17 cellular contexts compared by ENCODE assay signal in genomic region chr21:34935868-34936267, GRCh38.
DNase-seq lines count a peak whose midpoint lies in the region; ATAC-seq and TF ChIP-seq lines count a peak whose summit lies in the region.
"Had no signal": no experiment of that assay in that cellular context is flagged by ENCODE, and none has a peak within 500 bp of the region (broad histone marks: within the 10 kb centered on the region; RNA-seq: fewer than 3 reads in every experiment).

No MANE protein-coding gene starts in this region.

- no peaks in the 10 kb centered on the region for H3K9me3 ChIP-seq in CD8-positive, alpha-beta T cell (ENCODE audit: low read length)
- H3K9me3 ChIP-seq: right atrium auricular region had no signal

- WGBS in mesendoderm (ENCODE audit: extremely low coverage, insufficient coverage, low lambda C conversion rate), result no CpG with 5 or more reads among the region's 5 CpGs

- H3K4ac ChIP-seq in mesendoderm (ENCODE audit: low read depth, low read length), result no peak overlapping the region

- H2BK5ac ChIP-seq in mesendoderm (ENCODE audit: low read length), result no peak overlapping the region

- H4K5ac ChIP-seq in mesendoderm (ENCODE audit: low read length), result no peak overlapping the region

- H2BK120ac ChIP-seq in mesendoderm (ENCODE audit: low read depth, low read length), result peak overlapping the region; percentile 14

- H3K27ac Mint-ChIP-seq in CD8-positive, alpha-beta T cell, result peak overlapping the region; percentile 99
- peak overlapping the region; percentile 89 for H3K27ac Mint-ChIP-seq in activated T-helper 17 cell treated with anti-CD3 and anti-CD28 coated beads, Interleukin-2, amount 50 U/mL, for 72 hours
- H3K27ac Mint-ChIP-seq: nephron progenitor cell had no signal

- no peak overlapping the region for H3K9ac ChIP-seq in mesendoderm (ENCODE audit: low read length)

- intact Hi-C loops in CD8-positive, alpha-beta T cell (cut with DNase I, micrococcal nuclease), result loop anchor here (1.0 to 5.0 kb wide), 11 partner anchors 8 to 111 kb away; partner anchors contain the start of gene RUNX1 (in 1 of the 2)

- no peak overlapping the region for H3K27ac ChIP-seq in CD8-positive, alpha-beta T cell (ENCODE audit: low read depth, low read length)
- H3K27ac ChIP-seq in mesendoderm (ENCODE audit: low read depth, low read length), result no peak overlapping the region
- H3K27ac ChIP-seq: coronary artery, right atrium auricular region had no signal

- no peak for TF ChIP-seq CTCF in CD8-positive, alpha-beta T cell (IDR thresholded peaks at IDR 0.05)

- no peaks in the 10 kb centered on the region for H3K79me1 ChIP-seq in mesendoderm (ENCODE audit: low read length)

- H3K18ac ChIP-seq in mesendoderm (ENCODE audit: low read length), result no peak overlapping the region

- no peak overlapping the region for H2BK15ac ChIP-seq in mesendoderm (replicated peaks; ENCODE audit: low read depth)

- peaks cover 2% of the 10 kb centered on the region for H3K36me3 Mint-ChIP-seq in CD8-positive, alpha-beta T cell
- no peaks in the 10 kb centered on the region for H3K36me3 Mint-ChIP-seq in activated T-helper 17 cell treated with anti-CD3 and anti-CD28 coated beads, Interleukin-2, amount 50 U/mL, for 72 hours (ENCODE audit: low read depth)
- H3K36me3 Mint-ChIP-seq: CD14-positive monocyte had no signal

- H3K4me1 ChIP-seq in CD8-positive, alpha-beta T cell (ENCODE audit: insufficient read depth, low read length), result peaks cover 60% of the 10 kb centered on the region
- H3K4me1 ChIP-seq in mesendoderm (ENCODE audit: control insufficient read depth, low read depth, low read length), result no peaks in the 10 kb centered on the region
- H3K4me1 ChIP-seq: right atrium auricular region had no signal

- no peak overlapping the region for H3K56ac ChIP-seq in mesendoderm (ENCODE audit: low read length)

- no peaks in the 10 kb centered on the region for H3K27me3 ChIP-seq in CD8-positive, alpha-beta T cell (ENCODE audit: insufficient read depth, low read length)
- no peaks in the 10 kb centered on the region for H3K27me3 ChIP-seq in mesendoderm (ENCODE audit: insufficient read depth, low read length, poor library complexity)
- H3K27me3 ChIP-seq: right atrium auricular region had no signal

- H3K4me2 ChIP-seq in mesendoderm (ENCODE audit: low read length), result no peak overlapping the region

- no peak overlapping the region for H2AK5ac ChIP-seq in mesendoderm (ENCODE audit: low read length)

- POLR2A ChIA-PET in CD8-positive, alpha-beta T cell (lab: Charles Lee), result interaction anchor here (0.8 to 1.9 kb wide), 9 partner anchors 11 to 108 kb away, joined by 3 to 9 read pairs (median 4); no protein-coding TSS in a partner anchor

- no peaks in the 10 kb centered on the region for H3K9me3 Mint-ChIP-seq in CD8-positive, alpha-beta T cell
- H3K9me3 Mint-ChIP-seq in activated T-helper 17 cell treated with anti-CD3 and anti-CD28 coated beads, Interleukin-2, amount 50 U/mL, for 72 hours, result no peaks in the 10 kb centered on the region
- H3K9me3 Mint-ChIP-seq: CD14-positive monocyte, nephron progenitor cell had no signal

- peak in 2 of 7 experiments; percentile 18 to 32 for DNase-seq in CD8-positive, alpha-beta T cell
- DNase-seq in HCEC 1CT (peak; percentile 28), mesendoderm (no peak), NCI-H1436 (lab: John Stamatoyannopoulos, UW) (no peak), AML-193 (lab: John Stamatoyannopoulos, UW) (no peak), foreskin melanocyte (no peak), globus pallidus (ENCODE audit: low spot score) (no peak)
- DNase-seq: GF-D8; hippocampal formation; KG1; nephron progenitor cell; stimulated activated CD4-positive, alpha-beta T cell treated with anti-CD3 and anti-CD28 coated beads, Interleukin-2, amount 100 ng/mL, for 24 hours had no signal

- H3K36me3 ChIP-seq in CD8-positive, alpha-beta T cell (ENCODE audit: insufficient read depth, low read length), result no peaks in the 10 kb centered on the region
- H3K36me3 ChIP-seq in mesendoderm (ENCODE audit: control insufficient read depth, insufficient read depth, low read length), result no peaks in the 10 kb centered on the region
- H3K36me3 ChIP-seq: right atrium auricular region had no signal

- H3K79me2 ChIP-seq in mesendoderm (ENCODE audit: control insufficient read depth, insufficient read depth, low read length), result no peaks in the 10 kb centered on the region

- H3K4me3 Mint-ChIP-seq in CD8-positive, alpha-beta T cell, result peak overlapping the region; percentile 66
- peak overlapping the region; percentile 83 for H3K4me3 Mint-ChIP-seq in activated T-helper 17 cell treated with anti-CD3 and anti-CD28 coated beads, Interleukin-2, amount 50 U/mL, for 72 hours
- H3K4me3 Mint-ChIP-seq: CD14-positive monocyte, nephron progenitor cell had no signal

- H3K4me1 Mint-ChIP-seq in CD8-positive, alpha-beta T cell (ENCODE audit: low read depth), result peaks cover 90% of the 10 kb centered on the region
- peaks cover 64% of the 10 kb centered on the region for H3K4me1 Mint-ChIP-seq in activated T-helper 17 cell treated with anti-CD3 and anti-CD28 coated beads, Interleukin-2, amount 50 U/mL, for 72 hours
- H3K4me1 Mint-ChIP-seq: nephron progenitor cell had no signal

- H3K27me3 Mint-ChIP-seq in CD8-positive, alpha-beta T cell (ENCODE audit: low read depth), result no peaks in the 10 kb centered on the region
- no peaks in the 10 kb centered on the region for H3K27me3 Mint-ChIP-seq in activated T-helper 17 cell treated with anti-CD3 and anti-CD28 coated beads, Interleukin-2, amount 50 U/mL, for 72 hours

- H3K4me3 ChIP-seq in CD8-positive, alpha-beta T cell (ENCODE audit: low read depth, low read length), result no peak overlapping the region
- H3K4me3 ChIP-seq in mesendoderm (ENCODE audit: low read length), result no peak overlapping the region
- H3K4me3 ChIP-seq: coronary artery, right atrium auricular region had no signal

- CTCF ChIA-PET in CD8-positive, alpha-beta T cell (lab: Charles Lee), result interaction anchor here (1.0 to 4.8 kb wide), 4 partner anchors 18 to 111 kb away, joined by 3 to 18 read pairs (median 4); no protein-coding TSS in a partner anchor

- H3K23ac ChIP-seq in mesendoderm (ENCODE audit: low read length), result no peak overlapping the region

- ATAC-seq in CD8-positive, alpha-beta T cell, result peak; percentile 15
- ATAC-seq in activated T-helper 17 cell treated with anti-CD3 and anti-CD28 coated beads, Interleukin-2, amount 50 U/mL, for 72 hours (replicated peaks), result no peak
- ATAC-seq: left lobe of liver had no signal

- no peak overlapping the region for H4K8ac ChIP-seq in mesendoderm (ENCODE audit: low read depth, low read length)
